1 cellular context compared by ENCODE assay signal in the genomic region with DNA sequence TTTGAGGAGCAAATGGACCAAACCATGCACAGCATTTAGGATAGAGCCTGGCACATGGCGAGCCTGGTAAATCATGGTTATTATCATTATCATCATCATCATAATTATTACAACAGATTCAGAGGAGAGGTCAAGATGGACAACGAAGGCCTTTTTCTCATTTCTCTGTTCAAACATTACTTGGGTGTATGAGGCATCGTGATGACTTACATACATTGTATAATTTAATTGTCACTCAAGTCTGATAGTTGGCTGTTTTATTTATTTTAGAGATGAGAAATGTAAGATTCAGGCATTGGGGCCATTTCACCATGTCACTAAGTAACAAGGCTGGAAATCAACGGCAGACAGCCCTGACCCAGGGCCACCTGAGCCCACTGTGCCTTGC.
TF ChIP-seq lines count a peak whose summit lies in the region.

No MANE protein-coding gene starts in this region.

TF ChIP-seq in A549, 52 proteins besides CTCF, POLR2A, EP300 and RAD21 (continued from another document):
- TF ChIP-seq, protein P1, sequence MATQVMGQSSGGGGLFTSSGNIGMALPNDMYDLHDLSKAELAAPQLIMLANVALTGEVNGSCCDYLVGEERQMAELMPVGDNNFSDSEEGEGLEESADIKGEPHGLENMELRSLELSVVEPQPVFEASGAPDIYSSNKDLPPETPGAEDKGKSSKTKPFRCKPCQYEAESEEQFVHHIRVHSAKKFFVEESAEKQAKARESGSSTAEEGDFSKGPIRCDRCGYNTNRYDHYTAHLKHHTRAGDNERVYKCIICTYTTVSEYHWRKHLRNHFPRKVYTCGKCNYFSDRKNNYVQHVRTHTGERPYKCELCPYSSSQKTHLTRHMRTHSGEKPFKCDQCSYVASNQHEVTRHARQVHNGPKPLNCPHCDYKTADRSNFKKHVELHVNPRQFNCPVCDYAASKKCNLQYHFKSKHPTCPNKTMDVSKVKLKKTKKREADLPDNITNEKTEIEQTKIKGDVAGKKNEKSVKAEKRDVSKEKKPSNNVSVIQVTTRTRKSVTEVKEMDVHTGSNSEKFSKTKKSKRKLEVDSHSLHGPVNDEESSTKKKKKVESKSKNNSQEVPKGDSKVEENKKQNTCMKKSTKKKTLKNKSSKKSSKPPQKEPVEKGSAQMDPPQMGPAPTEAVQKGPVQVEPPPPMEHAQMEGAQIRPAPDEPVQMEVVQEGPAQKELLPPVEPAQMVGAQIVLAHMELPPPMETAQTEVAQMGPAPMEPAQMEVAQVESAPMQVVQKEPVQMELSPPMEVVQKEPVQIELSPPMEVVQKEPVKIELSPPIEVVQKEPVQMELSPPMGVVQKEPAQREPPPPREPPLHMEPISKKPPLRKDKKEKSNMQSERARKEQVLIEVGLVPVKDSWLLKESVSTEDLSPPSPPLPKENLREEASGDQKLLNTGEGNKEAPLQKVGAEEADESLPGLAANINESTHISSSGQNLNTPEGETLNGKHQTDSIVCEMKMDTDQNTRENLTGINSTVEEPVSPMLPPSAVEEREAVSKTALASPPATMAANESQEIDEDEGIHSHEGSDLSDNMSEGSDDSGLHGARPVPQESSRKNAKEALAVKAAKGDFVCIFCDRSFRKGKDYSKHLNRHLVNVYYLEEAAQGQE (IDR thresholded peaks at IDR 0.05) = no peak
